ENCODE assay signal across 12 cellular contexts in the genomic region with DNA sequence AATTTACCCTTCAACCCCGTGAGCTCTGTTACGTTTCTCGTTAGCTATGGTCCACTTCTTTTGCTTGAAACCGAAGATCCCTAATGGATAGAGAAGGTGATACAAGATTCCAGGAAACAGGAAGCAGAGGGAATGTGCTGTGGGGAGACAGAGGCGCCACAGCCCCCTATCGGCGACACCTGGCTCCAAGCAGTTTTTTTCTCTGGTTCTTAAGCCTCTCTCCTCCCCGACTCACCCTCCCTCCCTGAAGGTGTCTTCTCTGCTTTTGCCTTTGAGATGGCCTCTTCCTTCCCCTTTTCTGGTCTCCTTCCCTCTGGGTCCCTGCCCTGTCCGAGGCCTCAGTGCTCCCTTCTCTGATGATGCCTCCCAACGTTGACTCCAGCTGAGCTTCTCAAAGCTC. TPM values are rescaled to one million over a fixed set of nuclear protein-coding genes. Genes with fewer than 3 reads are reported as not detected.
DNase-seq lines count a peak whose midpoint lies in the region; ATAC-seq and TF ChIP-seq lines count a peak whose summit lies in the region.
"Had no signal": no experiment of that assay in that cellular context is flagged by ENCODE, and none has a peak within 500 bp of the region (broad histone marks: within the 10 kb centered on the region; RNA-seq: fewer than 3 reads in every experiment).

No MANE protein-coding gene starts in this region.

- H3K36me3 ChIP-seq in left ventricle myocardium inferior, result no peaks in the 10 kb centered on the region
- H3K36me3 ChIP-seq in OCI-LY3 (replicated peaks; ENCODE audit: low read depth, low read length), result no peaks in the 10 kb centered on the region
- H3K36me3 ChIP-seq in transverse colon, result no peaks in the 10 kb centered on the region
- H3K36me3 ChIP-seq: uterus had no signal

- 73 to 90% methylated on average over 2 to 10 of the region's 10 CpGs for WGBS in transverse colon (ENCODE audit: low coverage in 1 of 2), 2 donors

- H3K27me3 ChIP-seq in left ventricle myocardium inferior (ENCODE audit: low read depth), result peaks cover 64% of the 10 kb centered on the region
- peaks cover 41% of the 10 kb centered on the region for H3K27me3 ChIP-seq in OCI-LY3 (ENCODE audit: low read depth, low read length)
- H3K27me3 ChIP-seq in transverse colon, result peaks cover 15% of the 10 kb centered on the region
- H3K27me3 ChIP-seq: uterus had no signal

- H3K4me1 ChIP-seq in left ventricle myocardium inferior, result no peaks in the 10 kb centered on the region
- peaks cover 54% of the 10 kb centered on the region for H3K4me1 ChIP-seq in OCI-LY3 (ENCODE audit: low read length)
- peaks cover 0 to 3% (median 0%) of the 10 kb centered on the region in 4 donors for H3K4me1 ChIP-seq in transverse colon
- H3K4me1 ChIP-seq: uterus had no signal

- H3K4me3 ChIP-seq in left ventricle myocardium inferior (no peak overlapping the region), OCI-LY3 (ENCODE audit: low read length) (no peak overlapping the region), fibroblast of pulmonary artery (replicated peaks; ENCODE audit: low read depth, low read length) (no peak overlapping the region), transverse colon (no peak overlapping the region)
- H3K4me3 ChIP-seq: uterus had no signal

- TF ChIP-seq EP300 in transverse colon (IDR thresholded peaks at IDR 0.05; ENCODE audit: low read depth), result no peak

- H3K4me2 ChIP-seq in OCI-LY3 (ENCODE audit: low read length), result peak overlapping the region; percentile 29

- H4K20me1 ChIP-seq in OCI-LY3 (ENCODE audit: insufficient read depth, low read length), result no peaks in the 10 kb centered on the region

- H3K79me2 ChIP-seq in OCI-LY3 (ENCODE audit: low read length), result no peaks in the 10 kb centered on the region

- H3K27ac ChIP-seq in left ventricle myocardium inferior (replicated peaks) (no peak overlapping the region), OCI-LY3 (ENCODE audit: low read length) (no peak overlapping the region), transverse colon (no peak overlapping the region)
- H3K27ac ChIP-seq: uterus had no signal

- ATAC-seq in Right ventricle myocardium inferior (peak; percentile 37), GM19467 (IDR thresholded peaks at IDR 0.05; ENCODE audit: unreplicated experiment) (no peak)

- peak overlapping the region; percentile 10; the same call in 1 of the 2 replicates for H2AFZ ChIP-seq in OCI-LY3 (ENCODE audit: low read depth, low read length)

- DNase-seq in Right ventricle myocardium inferior (ENCODE audit: missing footprints), result no peak
- no peak for DNase-seq in left ventricle myocardium inferior
- DNase-seq in fibroblast of pulmonary artery (ENCODE audit: low read depth), result no peak
- DNase-seq in transverse colon, result peak; percentile 4
- DNase-seq in NCI-H2107 (lab: John Stamatoyannopoulos, UW), result no peak
- no peak for DNase-seq in NCI-H2227 (lab: John Stamatoyannopoulos, UW; ENCODE audit: unreplicated experiment)
- DNase-seq: CD8-positive, alpha-beta memory T cell; NCI-H226; SW 1271; uterus had no signal

- intact Hi-C loops in Right ventricle myocardium inferior (cut with DNase I) (no loop called here), left ventricle myocardium inferior (cut with micrococcal nuclease) (no loop called here), transverse colon (cut with DNase I; ENCODE audit: low total_unique reads) (no loop called here)

- H3K9me3 ChIP-seq in left ventricle myocardium inferior (replicated peaks), result no peaks in the 10 kb centered on the region
- no peaks in the 10 kb centered on the region for H3K9me3 ChIP-seq in OCI-LY3 (ENCODE audit: insufficient read depth, low read length)
- no peaks in the 10 kb centered on the region for H3K9me3 ChIP-seq in transverse colon
- H3K9me3 ChIP-seq: uterus had no signal

- no peak overlapping the region; the same call in 1 of the 2 replicates for H3K9ac ChIP-seq in OCI-LY3 (ENCODE audit: low read length)

- no peak for TF ChIP-seq POLR2A in transverse colon (IDR thresholded peaks at IDR 0.05)

- no peak for TF ChIP-seq CTCF in left ventricle myocardium inferior (IDR thresholded peaks at IDR 0.05; ENCODE audit: borderline replicate concordance)
- TF ChIP-seq CTCF in OCI-LY3 (IDR thresholded peaks at IDR 0.05; ENCODE audit: low read depth, low read length), result peak; percentile 18; the same call in 1 of the 2 replicates
- TF ChIP-seq CTCF in fibroblast of pulmonary artery (IDR thresholded peaks at IDR 0.05; ENCODE audit: low read length, missing control alignments), result peak; percentile 3
- no peak for TF ChIP-seq CTCF in transverse colon (IDR thresholded peaks at IDR 0.05)

- in situ Hi-C loops in transverse colon (cut with MboI; ENCODE audit: low pct_ligation_motif_present in 1 of 4, low pct_unique_long_range_greater_than_20kb in 1 of 4, low sequenced_read_pairs in 3 of 4), result no loop called here

RNA-seq across cellular contexts. Expression of a gene that starts 14.2 kb away (rescaled TPM):
- total RNA-seq in Right ventricle myocardium inferior, result 0.78 TPM
- 0.41 TPM for total RNA-seq in left ventricle myocardium inferior
- 1 to 10 TPM in 2 of 4 donors, not detected in 2; 2.7 to 3.0 TPM for total RNA-seq in transverse colon
- total RNA-seq: CD8-positive, alpha-beta memory T cell; uterus had no signal

RNA-seq across cellular contexts. Expression of a gene that starts 39.0 kb away (rescaled TPM):
- 0.78 TPM for total RNA-seq in Right ventricle myocardium inferior
- total RNA-seq in left ventricle myocardium inferior, result 0.52 TPM
- 10 to 100 TPM in 2 of 4 donors, 1 to 10 TPM in 1, not detected in 1; 7.8 to 15.3 (median 10.9) TPM for total RNA-seq in transverse colon

Comparison
In these comparisons a context has a peak if more than half of its experiments do, and no peak if none do; other contexts are left out.
1. CTCF ChIP-seq: peak in OCI-LY3 (single experiment) and fibroblast of pulmonary artery (single experiment); none in left ventricle myocardium inferior (single experiment) and transverse colon (0 of 5).